Comparison of ENCODE assay signal across 21 cellular contexts in the genomic region with DNA sequence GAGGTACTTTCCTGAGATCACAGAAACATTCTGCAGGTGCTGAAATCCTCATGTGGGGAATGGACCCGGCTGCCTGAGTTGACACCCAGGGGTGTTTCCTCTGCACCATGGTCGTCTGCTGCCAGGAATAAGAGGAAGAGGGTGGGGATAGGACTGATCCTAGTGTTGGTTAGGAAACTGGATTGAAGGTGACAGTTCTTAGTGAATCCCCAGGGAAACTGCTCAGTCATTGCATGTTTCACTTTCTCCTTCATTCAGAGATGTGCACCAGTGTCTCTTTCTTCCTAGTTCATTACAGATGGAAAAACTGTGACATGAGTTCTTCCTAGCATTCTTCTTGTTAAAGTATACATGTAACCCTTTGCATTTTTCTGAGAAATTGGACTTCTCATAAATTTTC.
DNase-seq lines count a peak whose midpoint lies in the region; ATAC-seq, FAIRE-seq and TF ChIP-seq lines count a peak whose summit lies in the region.
"Had no signal": no experiment of that assay in that cellular context is flagged by ENCODE, and none has a peak within 500 bp of the region (broad histone marks: within the 10 kb centered on the region; RNA-seq: fewer than 3 reads in every experiment).

No MANE protein-coding gene starts in this region.

- H2AK5ac ChIP-seq in mesenchymal stem cell (ENCODE audit: low read length, severe bottlenecking) = no peak overlapping the region

- H2AFZ ChIP-seq in mesenchymal stem cell (ENCODE audit: low read depth, low read length) = no peak overlapping the region
- no peak overlapping the region for H2AFZ ChIP-seq in PC-3 (ENCODE audit: low read length)
- H2AFZ ChIP-seq: GM23248 had no signal

- no peaks in the 10 kb centered on the region for H3K79me2 ChIP-seq in PC-3 (ENCODE audit: low read length)

- BruUV-seq in PC-3 (replicated peaks; lab: Mats Ljungman, UMichigan) = no TSS peak

- no peak overlapping the region for H3K4ac ChIP-seq in mesenchymal stem cell (ENCODE audit: low read depth in 1 of 2, low read length in 2 of 2)

- no peak overlapping the region for H3K18ac ChIP-seq in mesenchymal stem cell (ENCODE audit: low read depth in 1 of 2, low read length in 2 of 2)

- H3K79me1 ChIP-seq in mesenchymal stem cell (replicated peaks; ENCODE audit: low read length, poor library complexity, severe bottlenecking) = peaks cover under 1% of the 10 kb centered on the region

- no peaks in the 10 kb centered on the region for H3K9me2 ChIP-seq in PC-3 (replicated peaks; ENCODE audit: low read length)

- H4K91ac ChIP-seq in mesenchymal stem cell (ENCODE audit: low read length) = no peak overlapping the region

- no peaks in the 10 kb centered on the region for H4K20me1 ChIP-seq in PC-3 (ENCODE audit: low read length)

- H3K9me3 Mint-ChIP-seq in T-helper 2 cell treated with Interferon-gamma antibody and Interleukin-4, amounts not matched to agents 5 μg/mL and 100 μg/mL, for 36 hours = no peaks in the 10 kb centered on the region
- no peaks in the 10 kb centered on the region for H3K9me3 Mint-ChIP-seq in mesothelial cell of epicardium
- H3K9me3 Mint-ChIP-seq: CD8-positive, alpha-beta T cell had no signal

- no peak for TF ChIP-seq CTCF in D721Med (IDR thresholded peaks at IDR 0.05; ENCODE audit: insufficient read depth, missing control alignments)
- TF ChIP-seq CTCF in PC-3 (conservative IDR thresholded peaks at IDR 0.05; ENCODE audit: low read depth, low read length) = no peak
- no peak for TF ChIP-seq CTCF in mesothelial cell of epicardium (IDR thresholded peaks at IDR 0.05; ENCODE audit: unreplicated experiment)

- H2BK120ac ChIP-seq in mesenchymal stem cell (ENCODE audit: low read depth, low read length) = no peak overlapping the region

- no peaks in the 10 kb centered on the region for H3K27me3 Mint-ChIP-seq in T-helper 2 cell treated with Interferon-gamma antibody and Interleukin-4, amounts not matched to agents 5 μg/mL and 100 μg/mL, for 36 hours (ENCODE audit: low read depth)
- no peaks in the 10 kb centered on the region for H3K27me3 Mint-ChIP-seq in mesothelial cell of epicardium (ENCODE audit: low read depth)
- H3K27me3 Mint-ChIP-seq: B cell had no signal

- H3K9ac ChIP-seq in mesenchymal stem cell (ENCODE audit: low read length) (no peak overlapping the region), PC-3 (ENCODE audit: low read length) (no peak overlapping the region)
- H3K9ac ChIP-seq: BLaER1 treated with 17β-estradiol and CSF1 and Interleukin-3, amounts not matched to agents 10 nM and 100 nM; GM23248 had no signal

- H3K4me3 ChIP-seq in mesenchymal stem cell (ENCODE audit: insufficient read depth in 1 of 2, low read depth in 1 of 2, low read length in 2 of 2) = no peak overlapping the region
- no peak overlapping the region for H3K4me3 ChIP-seq in PC-3 (ENCODE audit: low read length)
- H3K4me3 ChIP-seq: BLaER1 treated with 17β-estradiol and CSF1 and Interleukin-3, amounts not matched to agents 10 nM and 100 nM; GM12878; GM23248 had no signal

- H4K8ac ChIP-seq in mesenchymal stem cell (ENCODE audit: low read length) = no peak overlapping the region

- WGBS in mesenchymal stem cell = 93% methylated on average over 2 of the region's 2 CpGs

- H3K4me1 Mint-ChIP-seq in T-helper 2 cell treated with Interferon-gamma antibody and Interleukin-4, amounts not matched to agents 5 μg/mL and 100 μg/mL, for 36 hours (ENCODE audit: low read depth) = no peaks in the 10 kb centered on the region
- no peaks in the 10 kb centered on the region for H3K4me1 Mint-ChIP-seq in mesothelial cell of epicardium
- H3K4me1 Mint-ChIP-seq: B cell had no signal

- H2BK15ac ChIP-seq in mesenchymal stem cell (ENCODE audit: low read depth, poor library complexity, severe bottlenecking) = no peak overlapping the region

- no peak overlapping the region for H3K4me2 ChIP-seq in mesenchymal stem cell (ENCODE audit: low read length, poor library complexity, severe bottlenecking)
- H3K4me2 ChIP-seq in PC-3 (ENCODE audit: low read length) = no peak overlapping the region

- no peak overlapping the region for H2BK12ac ChIP-seq in mesenchymal stem cell (ENCODE audit: low read length in 2 of 2)

- ATAC-seq in HG02610 (IDR thresholded peaks at IDR 0.05; ENCODE audit: unreplicated experiment) (peak; percentile 51), PC-3 (no peak), left lobe of liver (no peak)
- ATAC-seq: CD8-positive, alpha-beta T cell; GM12878; HepG2 had no signal

- no peaks in the 10 kb centered on the region for H3K27me3 ChIP-seq in mesenchymal stem cell (ENCODE audit: control insufficient read depth in 1 of 2, insufficient read depth in 1 of 2, low read length in 2 of 2)
- no peaks in the 10 kb centered on the region for H3K27me3 ChIP-seq in PC-3 (ENCODE audit: low read length)
- H3K27me3 ChIP-seq: BLaER1 treated with 17β-estradiol and CSF1 and Interleukin-3, amounts not matched to agents 10 nM and 100 nM had no signal

- H3K27ac ChIP-seq in mesenchymal stem cell (ENCODE audit: low read length, poor library complexity, severe bottlenecking) (no peak overlapping the region), PC-3 (ENCODE audit: low read length) (no peak overlapping the region)
- H3K27ac ChIP-seq: BLaER1 treated with 17β-estradiol and CSF1 and Interleukin-3, amounts not matched to agents 10 nM and 100 nM; GM23248 had no signal

- H3K9me3 ChIP-seq in mesenchymal stem cell (ENCODE audit: control insufficient read depth, low read length) = no peaks in the 10 kb centered on the region
- H3K9me3 ChIP-seq in PC-3 (ENCODE audit: low read length) = no peaks in the 10 kb centered on the region
- H3K9me3 ChIP-seq: BLaER1 treated with 17β-estradiol and CSF1 and Interleukin-3, amounts not matched to agents 10 nM and 100 nM had no signal

- FAIRE-seq in D721Med (lab: Jason Lieb, UNC) = peak; percentile 85
- FAIRE-seq: GM12878, H54, HepG2 had no signal

- no peaks in the 10 kb centered on the region for H3K36me3 Mint-ChIP-seq in T-helper 2 cell treated with Interferon-gamma antibody and Interleukin-4, amounts not matched to agents 5 μg/mL and 100 μg/mL, for 36 hours (ENCODE audit: low read depth)
- peaks cover 2% of the 10 kb centered on the region for H3K36me3 Mint-ChIP-seq in mesothelial cell of epicardium

- no peak overlapping the region for H3K27ac Mint-ChIP-seq in T-helper 2 cell treated with Interferon-gamma antibody and Interleukin-4, amounts not matched to agents 5 μg/mL and 100 μg/mL, for 36 hours
- H3K27ac Mint-ChIP-seq in mesothelial cell of epicardium = no peak overlapping the region
- H3K27ac Mint-ChIP-seq: B cell; CD8-positive, alpha-beta T cell had no signal

- H3K4me3 Mint-ChIP-seq in T-helper 2 cell treated with Interferon-gamma antibody and Interleukin-4, amounts not matched to agents 5 μg/mL and 100 μg/mL, for 36 hours = no peak overlapping the region
- no peak overlapping the region for H3K4me3 Mint-ChIP-seq in mesothelial cell of epicardium
- H3K4me3 Mint-ChIP-seq: B cell; CD8-positive, alpha-beta T cell had no signal

- H3K36me3 ChIP-seq in mesenchymal stem cell (ENCODE audit: control insufficient read depth in 1 of 2, insufficient read depth in 2 of 2, low read depth in 1 of 2, low read length in 2 of 2) (peaks cover 3 to 4% of the 10 kb centered on the region in 2 experiments), PC-3 (ENCODE audit: low read depth, low read length) (no peaks in the 10 kb centered on the region)

- DNase-seq in D721Med (ENCODE audit: insufficient read length, low spot score) = no peak
- peak; percentile 2 for DNase-seq in OCI-M1 (lab: John Stamatoyannopoulos, UW)
- peak; percentile 9 for DNase-seq in mesenchymal stem cell
- no peak for DNase-seq in PC-3
- DNase-seq in T-helper 2 cell treated with Interferon-gamma antibody and Interleukin-4, amounts not matched to agents 5 μg/mL and 100 μg/mL, for 36 hours (ENCODE audit: low spot score) = no peak
- DNase-seq in left lobe of liver (ENCODE audit: low spot score) = no peak
- no peak for DNase-seq in mesothelial cell of epicardium (ENCODE audit: low spot score in 2 of 2, unreplicated experiment in 2 of 2)
- DNase-seq: Calu3; CD8-positive, alpha-beta T cell; DMS 273 treated with DMSO at 0.1 percent for 48 hours; DMS53; DND-41; EL; GM23248; HCEC 1CT had no signal

- intact Hi-C loops in PC-3 (cut with micrococcal nuclease) = no loop called here

- H2BK5ac ChIP-seq in mesenchymal stem cell (ENCODE audit: low read depth, low read length, poor library complexity, severe bottlenecking) = no peak overlapping the region

- H3K14ac ChIP-seq in mesenchymal stem cell (ENCODE audit: low read length in 2 of 2) = no peak overlapping the region

- H3K4me1 ChIP-seq in mesenchymal stem cell (ENCODE audit: control insufficient read depth, insufficient read depth, low read depth, low read length) (peaks cover 2% of the 10 kb centered on the region), PC-3 (ENCODE audit: insufficient read depth, low read length) (peaks cover 11% of the 10 kb centered on the region)

- H3F3A ChIP-seq in PC-3 (ENCODE audit: low read length, unreplicated experiment) = no peaks in the 10 kb centered on the region

- CTCF ChIA-PET in PC-3 (lab: Charles Lee) = no interaction called here

- POLR2A ChIA-PET in PC-3 (lab: Charles Lee; ENCODE audit: unreplicated experiment) = no interaction called here

- H3K23ac ChIP-seq in mesenchymal stem cell (ENCODE audit: low read length in 2 of 2) = no peak overlapping the region

Comparison
In these comparisons a context has a peak if more than half of its experiments do, and no peak if none do; other contexts are left out.
1. DNase-seq: peak in OCI-M1 (single experiment) and mesenchymal stem cell (single experiment); none in D721Med (single experiment), PC-3 (single experiment), T-helper 2 cell treated with Interferon-gamma antibody and Interleukin-4, amounts not matched to agents 5 μg/mL and 100 μg/mL, for 36 hours (single experiment), left lobe of liver (single experiment) and mesothelial cell of epicardium (0 of 2).